ENCODE assay signal across 8 cellular contexts in genomic region chr15:63121382-63122001, GRCh38. TPM values are rescaled to one million over a fixed set of nuclear protein-coding genes. Genes with fewer than 3 reads are reported as not detected.
A peak's percentile ranks its signal among the peaks of the same experiment; 100 is the strongest.
DNase-seq lines count a peak whose midpoint lies in the region; ATAC-seq and TF ChIP-seq lines count a peak whose summit lies in the region.

A gene with protein sequence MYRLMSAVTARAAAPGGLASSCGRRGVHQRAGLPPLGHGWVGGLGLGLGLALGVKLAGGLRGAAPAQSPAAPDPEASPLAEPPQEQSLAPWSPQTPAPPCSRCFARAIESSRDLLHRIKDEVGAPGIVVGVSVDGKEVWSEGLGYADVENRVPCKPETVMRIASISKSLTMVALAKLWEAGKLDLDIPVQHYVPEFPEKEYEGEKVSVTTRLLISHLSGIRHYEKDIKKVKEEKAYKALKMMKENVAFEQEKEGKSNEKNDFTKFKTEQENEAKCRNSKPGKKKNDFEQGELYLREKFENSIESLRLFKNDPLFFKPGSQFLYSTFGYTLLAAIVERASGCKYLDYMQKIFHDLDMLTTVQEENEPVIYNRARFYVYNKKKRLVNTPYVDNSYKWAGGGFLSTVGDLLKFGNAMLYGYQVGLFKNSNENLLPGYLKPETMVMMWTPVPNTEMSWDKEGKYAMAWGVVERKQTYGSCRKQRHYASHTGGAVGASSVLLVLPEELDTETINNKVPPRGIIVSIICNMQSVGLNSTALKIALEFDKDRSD (plus strand): TSS chr15:63121861. CDS start chr15:63121872, 11 bp downstream.

- peak within 1 kb of the TSS; percentile 99 for H2AFZ ChIP-seq in DND-41 (ENCODE audit: low read depth, low read length)

- ATAC-seq in DND-41 (ENCODE audit: insufficient read depth, low read depth), result peak; percentile 92
- peak; percentile 70 for ATAC-seq in GM21737 (IDR thresholded peaks at IDR 0.05; ENCODE audit: unreplicated experiment)
- peak; percentile 92 for ATAC-seq in natural killer cell treated with Interleukin-12 subunit alpha and Interleukin-12 subunit beta and Interleukin-15 and Interleukin-18, amount 100 ng/mL, for 72 hours
- ATAC-seq in stimulated activated naive CD8-positive, alpha-beta T cell treated with anti-CD3 and anti-CD28 coated beads, Interleukin-15, Interleukin-2, amounts not matched to agents 100 U/mL and 50 U/mL, for 24 hours, result peak; percentile 90

- H3K9me3 Mint-ChIP-seq in natural killer cell treated with Interleukin-12 subunit alpha and Interleukin-12 subunit beta and Interleukin-15 and Interleukin-18, amount 100 ng/mL, for 72 hours, result no peaks in the 10 kb centered on the region

- H3K9ac ChIP-seq in DND-41 (ENCODE audit: low read depth, low read length), result peak within 1 kb of the TSS; percentile 71

- no peaks in the 10 kb centered on the region for H3K79me2 ChIP-seq in DND-41 (ENCODE audit: insufficient read depth, low read length)

- H3K27me3 Mint-ChIP-seq in natural killer cell treated with Interleukin-12 subunit alpha and Interleukin-12 subunit beta and Interleukin-15 and Interleukin-18, amount 100 ng/mL, for 72 hours, result no peaks in the 10 kb centered on the region

- peak within 1 kb of the TSS; percentile 79 to 92 for H3K27ac Mint-ChIP-seq in natural killer cell treated with Interleukin-12 subunit alpha and Interleukin-12 subunit beta and Interleukin-15 and Interleukin-18, amount 100 ng/mL, for 72 hours

- peak within 1 kb of the TSS; percentile 81 for H3K27ac ChIP-seq in DND-41 (ENCODE audit: low read length)
- peak within 1 kb of the TSS; percentile 50 for H3K27ac ChIP-seq in KOPT-K1 (ENCODE audit: low read depth, low read length, poor library complexity, severe bottlenecking)

- no peaks in the 10 kb centered on the region for H4K20me1 ChIP-seq in DND-41 (ENCODE audit: insufficient read depth, low read length)

- H3K4me1 ChIP-seq in DND-41 (ENCODE audit: insufficient read depth, low read length), result peaks cover 15% of the 10 kb centered on the region

- H3K36me3 ChIP-seq in DND-41 (ENCODE audit: insufficient read depth, low read length) (no peaks in the 10 kb centered on the region), KOPT-K1 (ENCODE audit: insufficient read depth, low read length) (no peaks in the 10 kb centered on the region)

- H3K27me3 ChIP-seq in DND-41 (ENCODE audit: insufficient read depth, low read length, poor library complexity), result no peaks in the 10 kb centered on the region

- H3K4me2 ChIP-seq in DND-41 (ENCODE audit: insufficient read depth, low read length), result peak within 1 kb of the TSS; percentile 73

- TF ChIP-seq CTCF in DND-41 (IDR thresholded peaks at IDR 0.05; ENCODE audit: borderline replicate concordance, extremely low read depth, low read length, poor library complexity, severe bottlenecking), result no peak
- TF ChIP-seq CTCF in fibroblast of the aortic adventitia (IDR thresholded peaks at IDR 0.05; ENCODE audit: insufficient read depth, low read length), result no peak

- H3K4me3 ChIP-seq in DND-41 (ENCODE audit: low read depth in 1 of 2, low read length in 2 of 2), result peak within 1 kb of the TSS; percentile 86 to 96
- H3K4me3 ChIP-seq in fibroblast of the aortic adventitia (ENCODE audit: low read depth, low read length), result peak within 1 kb of the TSS; percentile 82

- H3K4me3 Mint-ChIP-seq in natural killer cell treated with Interleukin-12 subunit alpha and Interleukin-12 subunit beta and Interleukin-15 and Interleukin-18, amount 100 ng/mL, for 72 hours, result peak within 1 kb of the TSS; percentile 91

- H3K9me3 ChIP-seq in DND-41 (ENCODE audit: insufficient read depth, low read length, severe bottlenecking), result peaks cover 6% of the 10 kb centered on the region
- peaks cover 15% of the 10 kb centered on the region for H3K9me3 ChIP-seq in KOPT-K1 (ENCODE audit: insufficient read depth, low read length, poor library complexity, severe bottlenecking)

- H3K4me1 Mint-ChIP-seq in natural killer cell treated with Interleukin-12 subunit alpha and Interleukin-12 subunit beta and Interleukin-15 and Interleukin-18, amount 100 ng/mL, for 72 hours (ENCODE audit: low read depth in 2 of 2), result peaks cover 14 to 21% of the 10 kb centered on the region in 2 donors

- DNase-seq in DND-41 (peak; percentile 83), SHP77 (lab: John Stamatoyannopoulos, UW) (peak; percentile 72 to 81), fibroblast of the aortic adventitia (ENCODE audit: low read depth) (peak; percentile 88)
- peak; percentile 93 for DNase-seq in activated effector memory CD4-positive, alpha-beta T cell treated with anti-CD3 and anti-CD28 coated beads, Interleukin-2, amount 50 U/mL, for 16 hours
- DNase-seq in natural killer cell treated with Interleukin-12 subunit alpha and Interleukin-12 subunit beta and Interleukin-15 and Interleukin-18, amount 100 ng/mL, for 72 hours (ENCODE audit: low spot score), result peak; percentile 88
- peak; percentile 86 for DNase-seq in stimulated activated naive CD8-positive, alpha-beta T cell treated with anti-CD3 and anti-CD28 coated beads, Interleukin-15, Interleukin-2, amounts not matched to agents 100 U/mL and 50 U/mL, for 24 hours

- peaks cover 22% of the 10 kb centered on the region for H3K36me3 Mint-ChIP-seq in natural killer cell treated with Interleukin-12 subunit alpha and Interleukin-12 subunit beta and Interleukin-15 and Interleukin-18, amount 100 ng/mL, for 72 hours

RNA-seq across cellular contexts. Expression of the gene that starts here (rescaled TPM):
- total RNA-seq in fibroblast of the aortic adventitia (ENCODE audit: low replicate concordance), result 26.1 and 36.1 TPM in 2 replicates
- total RNA-seq in natural killer cell treated with Interleukin-12 subunit alpha and Interleukin-12 subunit beta and Interleukin-15 and Interleukin-18, amount 100 ng/mL, for 72 hours, result 10 to 100 TPM; 16.7 to 43.6 TPM

Comparison
In these comparisons a context has a peak if more than half of its experiments do, and no peak if none do; other contexts are left out.
1. Peak in every context shown above with its lines: DNase-seq, ATAC-seq, H3K4me3 ChIP-seq and H3K27ac ChIP-seq.